ENCODE assay signal across 1 cellular context in genomic region chrX:120310861-120311631, GRCh38.
A peak's percentile ranks its signal among the peaks of the same experiment; 100 is the strongest.
TF ChIP-seq lines count a peak whose summit lies in the region.

Gene TMEM255A (minus strand): TSS chrX:120311461. CDS start chrX:120311309, 152 bp downstream.

TF ChIP-seq in HEK293, 187 proteins besides CTCF, POLR2A, EP300 and RAD21 (continued from another document and continues in another):
- TF ChIP-seq ZBTB10 (tag by site-specific recombination; IDR thresholded peaks at IDR 0.05) (no peak), IKZF3 (tag by site-specific recombination; IDR thresholded peaks at IDR 0.05) (no peak), ZNF658 (tag by site-specific recombination; IDR thresholded peaks at IDR 0.05) (no peak), GLI2 (tag by site-specific recombination; IDR thresholded peaks at IDR 0.05; ENCODE audit: borderline replicate concordance, low read depth) (no peak), ZNF596 (tag by site-specific recombination; IDR thresholded peaks at IDR 0.05) (no peak), ZBTB49 (tag by site-specific recombination; IDR thresholded peaks at IDR 0.05; ENCODE audit: low read depth) (no peak), PRDM4 (tag by site-specific recombination; IDR thresholded peaks at IDR 0.05) (0 out of 2 replicates have a peak, but pooled peaks have one; percentile 56), ZBTB26 (tag by site-specific recombination; optimal IDR thresholded peaks at IDR 0.05) (peak; percentile 25), ZNF302 (tag by site-specific recombination; IDR thresholded peaks at IDR 0.05; ENCODE audit: low read depth) (no peak), ZNF292 (tag by site-specific recombination; IDR thresholded peaks at IDR 0.05; ENCODE audit: borderline replicate concordance, low read depth) (no peak), ZBTB48 (tag by site-specific recombination; IDR thresholded peaks at IDR 0.05) (no peak; the same call in 1 of the 2 replicates), KLF8 (tag by site-specific recombination; IDR thresholded peaks at IDR 0.05) (peak; percentile 3; the same call in 1 of the 2 replicates), SCRT1 (tag by site-specific recombination; IDR thresholded peaks at IDR 0.05; ENCODE audit: borderline replicate concordance) (no peak), ZNF544 (tag by site-specific recombination; IDR thresholded peaks at IDR 0.05) (no peak), AEBP2 (tag by site-specific recombination; IDR thresholded peaks at IDR 0.05; ENCODE audit: borderline replicate concordance) (no peak), ZNF423 (tag by site-specific recombination; IDR thresholded peaks at IDR 0.05) (no peak), ZNF48 (tag by site-specific recombination; IDR thresholded peaks at IDR 0.05) (no peak), GLIS1 (tag by site-specific recombination; IDR thresholded peaks at IDR 0.05) (no peak), ZNF513 (tag by site-specific recombination; IDR thresholded peaks at IDR 0.05) (0 out of 2 replicates have a peak, but pooled peaks have one; percentile 22), ZNF37A (tag by site-specific recombination; IDR thresholded peaks at IDR 0.05) (no peak), ZNF416 (tag by site-specific recombination; IDR thresholded peaks at IDR 0.05) (no peak), ZNF585B (tag by site-specific recombination; IDR thresholded peaks at IDR 0.05) (no peak), ZNF560 (tag by site-specific recombination; IDR thresholded peaks at IDR 0.05; ENCODE audit: borderline replicate concordance) (no peak), GLIS2 (tag by site-specific recombination; IDR thresholded peaks at IDR 0.05) (peak; percentile 74; the same call in 1 of the 2 replicates), GLI4 (tag by site-specific recombination; IDR thresholded peaks at IDR 0.05) (no peak), RBAK (tag by site-specific recombination; IDR thresholded peaks at IDR 0.05) (no peak), ZNF214 (tag by site-specific recombination; IDR thresholded peaks at IDR 0.05; ENCODE audit: borderline replicate concordance) (no peak), KLF1 (tag by site-specific recombination; IDR thresholded peaks at IDR 0.05) (no peak), KLF16 (tag by site-specific recombination; IDR thresholded peaks at IDR 0.05) (no peak), ZSCAN4 (tag by site-specific recombination; IDR thresholded peaks at IDR 0.05) (peak; percentile 37; the same call in 1 of the 2 replicates), ZBTB7A (tag by site-specific recombination; IDR thresholded peaks at IDR 0.05; ENCODE audit: low read depth) (no peak), ZNF335 (tag by site-specific recombination; conservative IDR thresholded peaks at IDR 0.05) (peak; percentile 63), ZNF768 (tag by site-specific recombination; IDR thresholded peaks at IDR 0.05) (no peak), ZNF791 (tag by site-specific recombination; IDR thresholded peaks at IDR 0.05) (no peak), REST (tag by site-specific recombination; IDR thresholded peaks at IDR 0.05) (0 out of 2 replicates have a peak, but pooled peaks have one; percentile 38), PRDM6 (tag by site-specific recombination; IDR thresholded peaks at IDR 0.05) (no peak), ZNF626 (tag by site-specific recombination; IDR thresholded peaks at IDR 0.05) (no peak), ZNF169 (tag by site-specific recombination; IDR thresholded peaks at IDR 0.05) (no peak), ZNF433 (tag by site-specific recombination; IDR thresholded peaks at IDR 0.05; ENCODE audit: low read depth) (no peak), ZNF610 (tag by site-specific recombination; IDR thresholded peaks at IDR 0.05; ENCODE audit: borderline replicate concordance) (0 out of 2 replicates have a peak, but pooled peaks have one; percentile 17), ZNF140 (tag by site-specific recombination; IDR thresholded peaks at IDR 0.05) (no peak), HOXC10 (CRISPR knock-in tag; IDR thresholded peaks at IDR 0.05) (no peak), YY2 (tag by site-specific recombination; IDR thresholded peaks at IDR 0.05) (no peak), ZNF677 (tag by site-specific recombination; IDR thresholded peaks at IDR 0.05) (no peak)
